9 cellular contexts compared by ENCODE assay signal in the genomic region with DNA sequence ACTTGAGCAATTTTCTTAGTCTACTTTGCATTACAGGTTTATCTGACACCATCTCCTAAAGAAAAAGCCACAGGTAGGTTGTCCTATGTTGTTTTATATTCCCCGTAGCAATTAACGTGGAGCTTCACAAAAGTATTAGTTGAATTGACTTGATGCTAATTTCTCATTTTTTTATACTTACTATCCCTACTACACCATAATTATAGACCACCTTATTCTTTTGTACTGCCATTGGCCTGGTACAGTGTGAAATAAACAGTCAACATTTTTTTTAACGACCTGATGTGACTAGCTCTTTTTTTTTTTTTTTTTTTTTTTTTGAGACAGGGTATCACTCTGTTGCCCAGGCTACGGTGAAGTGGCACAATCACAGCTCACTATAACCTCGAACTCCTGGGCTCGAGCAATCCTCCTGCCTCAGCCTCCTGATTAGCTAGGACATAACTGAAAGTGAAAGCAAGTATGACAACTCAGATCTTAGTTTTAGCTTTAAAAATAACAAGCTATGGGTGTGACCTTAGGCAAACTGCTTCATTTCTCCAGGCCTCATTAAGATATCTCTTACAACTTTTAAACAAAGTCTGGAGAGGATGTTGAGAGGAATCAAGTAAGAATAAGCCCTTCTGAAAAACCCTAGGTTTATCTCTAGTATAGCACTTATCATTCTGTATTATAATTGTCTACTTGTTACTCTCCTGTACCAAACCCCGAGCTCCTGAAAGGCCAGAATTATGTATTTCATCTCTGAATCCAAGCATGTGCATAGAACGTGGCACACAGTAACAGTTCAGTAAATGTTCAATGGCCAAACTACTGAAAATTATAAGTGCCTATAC. TPM values are rescaled to one million over a fixed set of nuclear protein-coding genes. Genes with fewer than 3 reads are reported as not detected.
DNase-seq lines count a peak whose midpoint lies in the region; ATAC-seq and TF ChIP-seq lines count a peak whose summit lies in the region.
"Had no signal": no experiment of that assay in that cellular context is flagged by ENCODE, and none has a peak within 500 bp of the region (broad histone marks: within the 10 kb centered on the region; RNA-seq: fewer than 3 reads in every experiment).

No MANE protein-coding gene starts in this region.

- peak; percentile 84 to 91 for ATAC-seq in natural killer cell treated with Interleukin-12 subunit alpha and Interleukin-12 subunit beta and Interleukin-15 and Interleukin-18, amount 100 ng/mL, for 72 hours
- no peak for ATAC-seq in GM21528 (IDR thresholded peaks at IDR 0.05; ENCODE audit: low FRiP score, unreplicated experiment)

- peaks cover 7% of the 10 kb centered on the region for H3K36me3 Mint-ChIP-seq in natural killer cell treated with Interleukin-12 subunit alpha and Interleukin-12 subunit beta and Interleukin-15 and Interleukin-18, amount 100 ng/mL, for 72 hours

- H3K27ac Mint-ChIP-seq in natural killer cell treated with Interleukin-12 subunit alpha and Interleukin-12 subunit beta and Interleukin-15 and Interleukin-18, amount 100 ng/mL, for 72 hours = peak overlapping the region; percentile 86 to 96

- H3K27me3 Mint-ChIP-seq in natural killer cell treated with Interleukin-12 subunit alpha and Interleukin-12 subunit beta and Interleukin-15 and Interleukin-18, amount 100 ng/mL, for 72 hours = no peaks in the 10 kb centered on the region

- no peak for TF ChIP-seq CTCF in cardiac fibroblast (IDR thresholded peaks at IDR 0.05; ENCODE audit: low read depth, low read length)

- peak; percentile 23 for DNase-seq in ELR (ENCODE audit: low read depth)
- DNase-seq in SW 1271 (lab: John Stamatoyannopoulos, UW) = peak; percentile 15 to 41
- peak; percentile 35 to 39 for DNase-seq in cardiac fibroblast (ENCODE audit: low read depth in 2 of 2)
- DNase-seq in natural killer cell treated with Interleukin-12 subunit alpha and Interleukin-12 subunit beta and Interleukin-15 and Interleukin-18, amount 100 ng/mL, for 72 hours (ENCODE audit: low spot score) = peak; percentile 70
- DNase-seq in DMS114 treated with DMSO at 0.1 percent for 48 hours (lab: John Stamatoyannopoulos, UW; ENCODE audit: unreplicated experiment) = no peak
- no peak for DNase-seq in NCI-H226
- no peak for DNase-seq in DMS 273 treated with DMSO at 0.1 percent for 48 hours (lab: John Stamatoyannopoulos, UW)
- DNase-seq: NCI-H1092 treated with DMSO at 0.1 percent for 48 hours had no signal

- H3K4me3 Mint-ChIP-seq in natural killer cell treated with Interleukin-12 subunit alpha and Interleukin-12 subunit beta and Interleukin-15 and Interleukin-18, amount 100 ng/mL, for 72 hours = peak overlapping the region; percentile 75

- H3K9me3 Mint-ChIP-seq in natural killer cell treated with Interleukin-12 subunit alpha and Interleukin-12 subunit beta and Interleukin-15 and Interleukin-18, amount 100 ng/mL, for 72 hours = no peaks in the 10 kb centered on the region

- H3K4me1 Mint-ChIP-seq in natural killer cell treated with Interleukin-12 subunit alpha and Interleukin-12 subunit beta and Interleukin-15 and Interleukin-18, amount 100 ng/mL, for 72 hours (ENCODE audit: low read depth in 2 of 2) = peaks cover 55 to 67% of the 10 kb centered on the region in 2 donors

- H3K4me3 ChIP-seq in cardiac fibroblast (replicated peaks in 1 of 2; ENCODE audit: low read depth in 2 of 2, low read length in 2 of 2) = no peak overlapping the region

RNA-seq across cellular contexts. Expression of a gene that starts 49.5 kb away (rescaled TPM):
- 10 to 100 TPM; 42.7 to 43.1 TPM for total RNA-seq in natural killer cell treated with Interleukin-12 subunit alpha and Interleukin-12 subunit beta and Interleukin-15 and Interleukin-18, amount 100 ng/mL, for 72 hours

Comparison
In these comparisons a context has a peak if more than half of its experiments do, and no peak if none do; other contexts are left out.
1. DNase-seq: peak in ELR (single experiment), SW 1271 (2 of 2), cardiac fibroblast (2 of 2) and natural killer cell treated with Interleukin-12 subunit alpha and Interleukin-12 subunit beta and Interleukin-15 and Interleukin-18, amount 100 ng/mL, for 72 hours (single experiment); none in DMS114 treated with DMSO at 0.1 percent for 48 hours (single experiment), NCI-H226 (single experiment) and DMS 273 treated with DMSO at 0.1 percent for 48 hours (single experiment).